In genomic region chr12:16076553-16076952, GRCh38 we compare ENCODE assay signal across 9 cellular contexts.
DNase-seq lines count a peak whose midpoint lies in the region; ATAC-seq and TF ChIP-seq lines count a peak whose summit lies in the region.
"Had no signal": no experiment of that assay in that cellular context is flagged by ENCODE, and none has a peak within 500 bp of the region (broad histone marks: within the 10 kb centered on the region; RNA-seq: fewer than 3 reads in every experiment).

No MANE protein-coding gene starts in this region.

- no peak overlapping the region for H3K27ac ChIP-seq in ovary
- H3K27ac ChIP-seq: heart left ventricle had no signal

- no peaks in the 10 kb centered on the region for H3K27me3 ChIP-seq in ovary
- H3K27me3 ChIP-seq: heart left ventricle had no signal

- TF ChIP-seq CTCF in osteocyte (IDR thresholded peaks at IDR 0.05) (peak; percentile 37), ovary (IDR thresholded peaks at IDR 0.05) (no peak)

- intact Hi-C loops in ovary (cut with DNase I), result no loop called here

- H3K27me3 Mint-ChIP-seq in osteocyte (ENCODE audit: unreplicated experiment), result peaks cover 2% of the 10 kb centered on the region
- H3K27me3 Mint-ChIP-seq in activated T-helper 17 cell treated with anti-CD3 and anti-CD28 coated beads, Interleukin-2, amount 50 U/mL, for 72 hours, result peaks cover 3% of the 10 kb centered on the region

- H3K27ac Mint-ChIP-seq in osteocyte (ENCODE audit: unreplicated experiment), result no peak overlapping the region
- no peak overlapping the region for H3K27ac Mint-ChIP-seq in activated T-helper 17 cell treated with anti-CD3 and anti-CD28 coated beads, Interleukin-2, amount 50 U/mL, for 72 hours

- H3K4me1 Mint-ChIP-seq in osteocyte (ENCODE audit: unreplicated experiment), result no peaks in the 10 kb centered on the region
- H3K4me1 Mint-ChIP-seq in activated T-helper 17 cell treated with anti-CD3 and anti-CD28 coated beads, Interleukin-2, amount 50 U/mL, for 72 hours, result no peaks in the 10 kb centered on the region

- no peaks in the 10 kb centered on the region for H3K9me3 Mint-ChIP-seq in osteocyte (ENCODE audit: unreplicated experiment)
- no peaks in the 10 kb centered on the region for H3K9me3 Mint-ChIP-seq in activated T-helper 17 cell treated with anti-CD3 and anti-CD28 coated beads, Interleukin-2, amount 50 U/mL, for 72 hours

- TF ChIP-seq EP300 in ovary (IDR thresholded peaks at IDR 0.05), result no peak

- in situ Hi-C loops in T47D (cut with HindIII; ENCODE audit: low pct_unique_long_range_greater_than_20kb, low sequenced_read_pairs), result no loop called here

- no peaks in the 10 kb centered on the region for H3K36me3 ChIP-seq in ovary
- H3K36me3 ChIP-seq: heart left ventricle had no signal

- 39 to 44% (median 44%) methylated on average over 2 of the region's 2 CpGs for WGBS in ovary, 3 donors

- H3K9me3 ChIP-seq in ovary, result no peaks in the 10 kb centered on the region
- H3K9me3 ChIP-seq: heart left ventricle had no signal

- H3K36me3 Mint-ChIP-seq in osteocyte (ENCODE audit: unreplicated experiment), result no peaks in the 10 kb centered on the region
- no peaks in the 10 kb centered on the region for H3K36me3 Mint-ChIP-seq in activated T-helper 17 cell treated with anti-CD3 and anti-CD28 coated beads, Interleukin-2, amount 50 U/mL, for 72 hours (ENCODE audit: low read depth)

- no peak overlapping the region for H3K4me3 ChIP-seq in ovary
- H3K4me3 ChIP-seq: heart left ventricle had no signal

- no peaks in the 10 kb centered on the region for H3K4me1 ChIP-seq in ovary (ENCODE audit: insufficient read depth)
- H3K4me1 ChIP-seq: heart left ventricle had no signal

- H3K4me3 Mint-ChIP-seq in osteocyte (ENCODE audit: unreplicated experiment), result no peak overlapping the region
- H3K4me3 Mint-ChIP-seq in activated T-helper 17 cell treated with anti-CD3 and anti-CD28 coated beads, Interleukin-2, amount 50 U/mL, for 72 hours, result no peak overlapping the region

- ATAC-seq in GM18858 (IDR thresholded peaks at IDR 0.05; ENCODE audit: unreplicated experiment) (peak; percentile 67), HG03039 (IDR thresholded peaks at IDR 0.05; ENCODE audit: unreplicated experiment) (peak; percentile 67)
- ATAC-seq in activated T-helper 17 cell treated with anti-CD3 and anti-CD28 coated beads, Interleukin-2, amount 50 U/mL, for 72 hours (replicated peaks), result no peak

- TF ChIP-seq POLR2A in ovary (IDR thresholded peaks at IDR 0.05), result no peak

- DNase-seq in AG20443 (ENCODE audit: low spot score) (peak; percentile 29), NCI-H2107 (lab: John Stamatoyannopoulos, UW) (peak; percentile 39), T47D (ENCODE audit: low read depth in 1 of 2, low spot score in 1 of 2) (peak; percentile 42 to 81), osteocyte (ENCODE audit: extremely low spot score, unreplicated experiment) (no peak), ovary (no peak)
- DNase-seq: heart left ventricle had no signal

Comparison
In these comparisons a context has a peak if more than half of its experiments do, and no peak if none do; other contexts are left out.
1. DNase-seq: peak in AG20443 (single experiment), NCI-H2107 (single experiment) and T47D (2 of 2); none in osteocyte (single experiment) and ovary (0 of 5).